ENCODE assay signal across 7 cellular contexts in genomic region chr5:66307647-66308257, GRCh38.
DNase-seq lines count a peak whose midpoint lies in the region; TF ChIP-seq lines count a peak whose summit lies in the region.

No MANE protein-coding gene starts in this region.

- in situ Hi-C loops in SK-MEL-5 (cut with HindIII; ENCODE audit: low pct_unique_long_range_greater_than_20kb, low sequenced_read_pairs) = loop anchor here (25.0 kb wide), 1 partner anchor 430 kb away; no protein-coding TSS in a partner anchor

- peak; percentile 67 for TF ChIP-seq CTCF in NB4 (IDR thresholded peaks at IDR 0.05; ENCODE audit: low read depth, low read length)
- peak; percentile 85 for TF ChIP-seq CTCF in epithelial cell of esophagus (IDR thresholded peaks at IDR 0.05; ENCODE audit: insufficient read depth, low read depth, low read length, missing control alignments)
- TF ChIP-seq CTCF in lower leg skin (IDR thresholded peaks at IDR 0.05) = no peak

- TF ChIP-seq POLR2A in NB4 (IDR thresholded peaks at IDR 0.05; ENCODE audit: extremely low read depth, insufficient read length) = no peak
- TF ChIP-seq POLR2A in lower leg skin (IDR thresholded peaks at IDR 0.05) = no peak

- WGBS in lower leg skin, 2 donors = 7 to 10% methylated on average over 6 of the region's 6 CpGs

- intact Hi-C loops in lower leg skin (cut with DNase I; ENCODE audit: low total_unique reads) = loop anchor here (10.0 kb wide), 1 partner anchor 447 kb away; no protein-coding TSS in a partner anchor

- DNase-seq in GM04503 (ENCODE audit: low read depth) = peak; percentile 27
- peak; percentile 63 for DNase-seq in H4 (ENCODE audit: low spot score)
- peak; percentile 68 for DNase-seq in NB4 (ENCODE audit: low read depth)
- DNase-seq in SK-MEL-5 (ENCODE audit: low read depth, low spot score) = peak; percentile 86
- peak; percentile 74 for DNase-seq in epithelial cell of esophagus (ENCODE audit: low read depth)
- DNase-seq in myocyte (ENCODE audit: low read depth) = peak; percentile 76
- DNase-seq in lower leg skin (ENCODE audit: low spot score in 2 of 2) = no peak

- H3K4me3 ChIP-seq in NB4 (ENCODE audit: low read depth, low read length) (no peak overlapping the region), epithelial cell of esophagus (ENCODE audit: low read length) (no peak overlapping the region), lower leg skin (ENCODE audit: low read depth, poor library complexity, severe bottlenecking) (no peak overlapping the region)

Comparison
In these comparisons a context has a peak if more than half of its experiments do, and no peak if none do; other contexts are left out.
1. DNase-seq: peak in GM04503 (single experiment), H4 (single experiment), NB4 (single experiment), SK-MEL-5 (single experiment), epithelial cell of esophagus (single experiment) and myocyte (single experiment); none in lower leg skin (0 of 2).
2. CTCF ChIP-seq: peak in NB4 (single experiment) and epithelial cell of esophagus (single experiment); none in lower leg skin (0 of 3).